In genomic region chr6:12113190-12113578, GRCh38 we compare ENCODE assay signal across 1 cellular context.
TF ChIP-seq lines count a peak whose summit lies in the region.

No MANE protein-coding gene starts in this region.

TF ChIP-seq in GM12878, 131 proteins besides CTCF, POLR2A, EP300 and RAD21 (continued from another document):
- TF ChIP-seq KLF5 (IDR thresholded peaks at IDR 0.05; ENCODE audit: partially characterized antibody) (no peak), RUNX3 (IDR thresholded peaks at IDR 0.05; ENCODE audit: low read length) (peak; percentile 64), HDGF (IDR thresholded peaks at IDR 0.05) (peak; percentile 74; the same call in 1 of the 2 replicates), BACH1 (IDR thresholded peaks at IDR 0.05; ENCODE audit: borderline replicate concordance) (peak; percentile 41; the same call in 1 of the 2 replicates), MYC (IDR thresholded peaks at IDR 0.05; ENCODE audit: insufficient read depth, insufficient read length, insufficient replicate concordance, low read length, severe bottlenecking) (no peak), NR2C2 (IDR thresholded peaks at IDR 0.05; ENCODE audit: borderline replicate concordance, control insufficient read depth, insufficient read length, low read depth) (no peak), EGR1 (IDR thresholded peaks at IDR 0.05; ENCODE audit: borderline replicate concordance in 1 of 2, low read depth in 2 of 2, low read length in 2 of 2) (no peak), ETV6 (conservative IDR thresholded peaks at IDR 0.05 in 1 of 2, IDR thresholded peaks at IDR 0.05 in 1 of 2; ENCODE audit: borderline replicate concordance in 1 of 2, low read depth in 1 of 2) (peak in 1 of 2 experiments; percentile 67; a peak in 1 of 4 replicates), MEF2B (IDR thresholded peaks at IDR 0.05; ENCODE audit: partially characterized antibody, poor library complexity, severe bottlenecking) (peak; percentile 22), RB1 (IDR thresholded peaks at IDR 0.05; ENCODE audit: borderline replicate concordance) (no peak), SMARCA5 (IDR thresholded peaks at IDR 0.05) (no peak), ELK1 (IDR thresholded peaks at IDR 0.05; ENCODE audit: low read depth, low read length) (0 out of 2 replicates have a peak, but pooled peaks have one; percentile 15), ZNF384 (IDR thresholded peaks at IDR 0.05; ENCODE audit: borderline replicate concordance, low read depth, low read length) (no peak), CHD2 (IDR thresholded peaks at IDR 0.05; ENCODE audit: borderline replicate concordance, low read depth, low read length) (peak; percentile 5; the same call in 1 of the 2 replicates), ATF2 (IDR thresholded peaks at IDR 0.05; ENCODE audit: low read length) (no peak)
- TF ChIP-seq, protein P1, sequence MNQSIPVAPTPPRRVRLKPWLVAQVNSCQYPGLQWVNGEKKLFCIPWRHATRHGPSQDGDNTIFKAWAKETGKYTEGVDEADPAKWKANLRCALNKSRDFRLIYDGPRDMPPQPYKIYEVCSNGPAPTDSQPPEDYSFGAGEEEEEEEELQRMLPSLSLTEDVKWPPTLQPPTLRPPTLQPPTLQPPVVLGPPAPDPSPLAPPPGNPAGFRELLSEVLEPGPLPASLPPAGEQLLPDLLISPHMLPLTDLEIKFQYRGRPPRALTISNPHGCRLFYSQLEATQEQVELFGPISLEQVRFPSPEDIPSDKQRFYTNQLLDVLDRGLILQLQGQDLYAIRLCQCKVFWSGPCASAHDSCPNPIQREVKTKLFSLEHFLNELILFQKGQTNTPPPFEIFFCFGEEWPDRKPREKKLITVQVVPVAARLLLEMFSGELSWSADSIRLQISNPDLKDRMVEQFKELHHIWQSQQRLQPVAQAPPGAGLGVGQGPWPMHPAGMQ (IDR thresholded peaks at IDR 0.05; ENCODE audit: borderline replicate concordance), result no peak
